Comparison of ENCODE assay signal across 9 cellular contexts in genomic region chr7:155204744-155205367, GRCh38.
A peak's percentile ranks its signal among the peaks of the same experiment; 100 is the strongest.
DNase-seq lines count a peak whose midpoint lies in the region; ATAC-seq, FAIRE-seq and TF ChIP-seq lines count a peak whose summit lies in the region.
"Had no signal": no experiment of that assay in that cellular context is flagged by ENCODE, and none has a peak within 500 bp of the region (broad histone marks: within the 10 kb centered on the region; RNA-seq: fewer than 3 reads in every experiment).

No MANE protein-coding gene starts in this region.

- peak overlapping the region; percentile 82 for H3K27ac ChIP-seq in AG04450 (ENCODE audit: low read depth, low read length)
- no peak overlapping the region for H3K27ac ChIP-seq in SJCRH30

- TF ChIP-seq CTCF in AG04450 (IDR thresholded peaks at IDR 0.05; ENCODE audit: low read depth, low read length) = no peak

- POLR2A ChIA-PET in AG04450 (lab: Yijun Ruan, JAX) = interaction anchor here (0.7 to 1.4 kb wide), 4 partner anchors 15 to 93 kb away, joined by 3 to 14 read pairs (median 4); partner anchors contain the start of gene INSIG1
- POLR2A ChIA-PET in naive thymus-derived CD8-positive, alpha-beta T cell (lab: Charles Lee) = interaction anchor here (0.9 to 4.6 kb wide), 5 partner anchors 9 to 277 kb away, joined by 3 to 61 read pairs (median 3); partner anchors contain the start of gene INSIG1

- no peaks in the 10 kb centered on the region for H3K36me3 ChIP-seq in SJCRH30
- H3K36me3 ChIP-seq: MG63 had no signal

- H3K4me3 ChIP-seq in AG04450 (ENCODE audit: low read depth, low read length) (no peak overlapping the region), SJCRH30 (no peak overlapping the region)

- H3K27me3 ChIP-seq in AG04450 (ENCODE audit: control insufficient read depth, insufficient read depth, low read length) (no peaks in the 10 kb centered on the region), SJCRH30 (no peaks in the 10 kb centered on the region)
- H3K27me3 ChIP-seq: MG63 had no signal

- DNase-seq in AG04450 (ENCODE audit: low read depth, low spot score) (no peak), SJCRH30 (no peak), GM12892 (ENCODE audit: insufficient read length) (no peak), NCI-H510A (lab: John Stamatoyannopoulos, UW) (no peak)
- DNase-seq in central memory CD8-positive, alpha-beta T cell (ENCODE audit: low spot score in 2 of 2) = no peak
- no peak for DNase-seq in naive thymus-derived CD8-positive, alpha-beta T cell

- H3K36me3 Mint-ChIP-seq in IgD-negative memory B cell = no peaks in the 10 kb centered on the region
- peaks cover 9% of the 10 kb centered on the region for H3K36me3 Mint-ChIP-seq in central memory CD8-positive, alpha-beta T cell (ENCODE audit: insufficient read depth)
- no peaks in the 10 kb centered on the region for H3K36me3 Mint-ChIP-seq in naive thymus-derived CD8-positive, alpha-beta T cell

- H3K4me1 ChIP-seq in SJCRH30 = peaks cover 4% of the 10 kb centered on the region; the same call in 1 of the 2 replicates

- peak overlapping the region; percentile 83 to 95 (median 93) for H3K27ac Mint-ChIP-seq in IgD-negative memory B cell
- H3K27ac Mint-ChIP-seq in central memory CD8-positive, alpha-beta T cell (ENCODE audit: low read depth) = peak overlapping the region; percentile 96
- peak overlapping the region; percentile 66 to 98 (median 85) for H3K27ac Mint-ChIP-seq in naive thymus-derived CD8-positive, alpha-beta T cell

- no peak for ATAC-seq in central memory CD8-positive, alpha-beta T cell (replicated peaks; ENCODE audit: extremely low read depth, poor library complexity, severe bottlenecking)
- no peak for ATAC-seq in naive thymus-derived CD8-positive, alpha-beta T cell
- no peak for ATAC-seq in HG02798 (IDR thresholded peaks at IDR 0.05; ENCODE audit: poor library complexity, unreplicated experiment)

- peaks cover 13 to 21% (median 19%) of the 10 kb centered on the region in 3 donors for H3K4me1 Mint-ChIP-seq in IgD-negative memory B cell
- peaks cover 32% of the 10 kb centered on the region for H3K4me1 Mint-ChIP-seq in central memory CD8-positive, alpha-beta T cell
- H3K4me1 Mint-ChIP-seq in naive thymus-derived CD8-positive, alpha-beta T cell = peaks cover 14 to 24% (median 21%) of the 10 kb centered on the region in 4 donors

- no peak for FAIRE-seq in GM12892 (lab: Jason Lieb, UNC)

- no peak for TF ChIP-seq POLR2A in GM12892 (IDR thresholded peaks at IDR 0.05; ENCODE audit: low read depth, low read length)

- no peaks in the 10 kb centered on the region for H3K9me3 Mint-ChIP-seq in IgD-negative memory B cell
- H3K9me3 Mint-ChIP-seq in central memory CD8-positive, alpha-beta T cell = no peaks in the 10 kb centered on the region
- peaks cover 0 to 4% (median 0%) of the 10 kb centered on the region in 9 donors for H3K9me3 Mint-ChIP-seq in naive thymus-derived CD8-positive, alpha-beta T cell

- no peaks in the 10 kb centered on the region for H3K27me3 Mint-ChIP-seq in IgD-negative memory B cell
- H3K27me3 Mint-ChIP-seq in central memory CD8-positive, alpha-beta T cell = no peaks in the 10 kb centered on the region
- peaks cover 0 to 14% (median 0%) of the 10 kb centered on the region in 5 donors for H3K27me3 Mint-ChIP-seq in naive thymus-derived CD8-positive, alpha-beta T cell

- H3K4me3 Mint-ChIP-seq in IgD-negative memory B cell = peak overlapping the region; percentile 79 to 95 (median 84)
- H3K4me3 Mint-ChIP-seq in central memory CD8-positive, alpha-beta T cell = peak overlapping the region; percentile 81
- H3K4me3 Mint-ChIP-seq in naive thymus-derived CD8-positive, alpha-beta T cell = peak overlapping the region; percentile 71 to 93 (median 81)

- CTCF ChIA-PET in AG04450 (lab: Charles Lee) = interaction anchor here (0.7 to 1.6 kb wide), 3 partner anchors 15 to 291 kb away, joined by 3 to 10 read pairs (median 7); no protein-coding TSS in a partner anchor

- peaks cover 23% of the 10 kb centered on the region for H3K9me3 ChIP-seq in AG04450 (ENCODE audit: control insufficient read depth, insufficient read depth, low read length)
- no peaks in the 10 kb centered on the region for H3K9me3 ChIP-seq in SJCRH30 (replicated peaks)
- H3K9me3 ChIP-seq: MG63 had no signal
